Comparison of ENCODE assay signal across 14 cellular contexts in the genomic region with DNA sequence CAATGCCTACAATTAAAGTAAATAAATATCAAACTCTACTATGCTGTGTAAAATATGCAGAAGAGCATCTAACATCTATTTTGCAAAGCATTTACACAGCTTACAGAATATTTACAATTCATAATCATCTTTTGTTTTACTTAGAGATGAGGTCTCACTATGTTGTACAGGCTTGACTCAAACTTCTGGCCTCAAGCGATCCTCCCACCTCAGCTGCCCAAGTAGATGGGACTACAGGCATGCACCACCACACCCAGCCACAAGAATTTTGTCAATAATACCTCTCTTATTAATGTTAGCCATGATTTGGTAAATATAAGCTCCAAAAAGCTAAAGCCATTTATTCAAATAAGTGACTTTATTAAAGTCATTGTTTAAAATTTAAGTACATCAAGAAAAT. TPM values are rescaled to one million over a fixed set of nuclear protein-coding genes. Genes with fewer than 3 reads are reported as not detected.
DNase-seq lines count a peak whose midpoint lies in the region; ATAC-seq and TF ChIP-seq lines count a peak whose summit lies in the region.
"Had no signal": no experiment of that assay in that cellular context is flagged by ENCODE, and none has a peak within 500 bp of the region (broad histone marks: within the 10 kb centered on the region; RNA-seq: fewer than 3 reads in every experiment).

No MANE protein-coding gene starts in this region.

- peak overlapping the region; percentile 61 for H3K27ac Mint-ChIP-seq in HFFc6
- no peak overlapping the region for H3K27ac Mint-ChIP-seq in activated T-helper 1 cell treated with anti-CD3 and anti-CD28 coated beads, Interleukin-12 subunit alpha, Interleukin-12 subunit beta, Interleukin-2, Interleukin-4 antibody, amounts not matched to agents 30 ng/mL and 10 ng/mL and 1 ng/mL, durations not matched to agents 14 hours and 24 hours and 36 hours
- H3K27ac Mint-ChIP-seq: CD4-positive, CD25-positive, alpha-beta regulatory T cell had no signal

- no peaks in the 10 kb centered on the region for H4K20me1 ChIP-seq in smooth muscle cell (ENCODE audit: low read depth)
- H4K20me1 ChIP-seq: BLaER1 treated with 17β-estradiol and CSF1 and Interleukin-3, amounts not matched to agents 10 nM and 100 nM had no signal

- no peaks in the 10 kb centered on the region for H3F3A ChIP-seq in smooth muscle cell (ENCODE audit: low read depth)

- 89% methylated on average over 1 of the region's 1 CpG for WGBS in smooth muscle cell (ENCODE audit: low lambda C conversion rate)

- DNase-seq in HFFc6, result no peak
- no peak for DNase-seq in RWPE2 (ENCODE audit: low spot score)
- no peak for DNase-seq in smooth muscle cell (lab: John Stamatoyannopoulos, UW; ENCODE audit: unreplicated experiment)
- no peak for DNase-seq in cortex of kidney (lab: John Stamatoyannopoulos, UW)
- DNase-seq in UCSD-AML1 (lab: John Stamatoyannopoulos, UW; ENCODE audit: unreplicated experiment), result no peak
- DNase-seq in activated T-helper 1 cell treated with anti-CD3 and anti-CD28 coated beads, Interleukin-12 subunit alpha, Interleukin-12 subunit beta, Interleukin-2, Interleukin-4 antibody, amounts not matched to agents 30 ng/mL and 10 ng/mL and 1 ng/mL, durations not matched to agents 14 hours and 24 hours and 36 hours (ENCODE audit: low spot score), result no peak
- DNase-seq in head of caudate nucleus, result no peak
- DNase-seq: CD4-positive, CD25-positive, alpha-beta regulatory T cell; DMS53; GF-D8; KBM-7 had no signal

- H3K4me2 ChIP-seq in smooth muscle cell, result no peak overlapping the region
- H3K4me2 ChIP-seq: BLaER1 treated with 17β-estradiol and CSF1 and Interleukin-3, amounts not matched to agents 10 nM and 100 nM had no signal

- H3K4me1 Mint-ChIP-seq in HFFc6 (ENCODE audit: low read depth), result peaks cover 38% of the 10 kb centered on the region
- H3K4me1 Mint-ChIP-seq in activated T-helper 1 cell treated with anti-CD3 and anti-CD28 coated beads, Interleukin-12 subunit alpha, Interleukin-12 subunit beta, Interleukin-2, Interleukin-4 antibody, amounts not matched to agents 30 ng/mL and 10 ng/mL and 1 ng/mL, durations not matched to agents 14 hours and 24 hours and 36 hours (ENCODE audit: low read depth), result no peaks in the 10 kb centered on the region

- H3K27me3 ChIP-seq in RWPE2 (ENCODE audit: insufficient read depth, poor library complexity, severe bottlenecking) (no peaks in the 10 kb centered on the region), smooth muscle cell (ENCODE audit: low read depth) (no peaks in the 10 kb centered on the region)
- H3K27me3 ChIP-seq: BLaER1 treated with 17β-estradiol and CSF1 and Interleukin-3, amounts not matched to agents 10 nM and 100 nM had no signal

- peaks cover 7% of the 10 kb centered on the region for H3K4me1 ChIP-seq in RWPE2 (ENCODE audit: insufficient read depth, poor library complexity, severe bottlenecking)
- H3K4me1 ChIP-seq in smooth muscle cell (ENCODE audit: low read depth), result no peaks in the 10 kb centered on the region
- H3K4me1 ChIP-seq: BLaER1 treated with 17β-estradiol and CSF1 and Interleukin-3, amounts not matched to agents 10 nM and 100 nM had no signal

- no peaks in the 10 kb centered on the region for H3K79me2 ChIP-seq in smooth muscle cell (ENCODE audit: low read depth)

- ATAC-seq in RWPE2 (ENCODE audit: low read depth), result no peak
- peak; percentile 46; the same call in 2 of the 3 replicates for ATAC-seq in SK-N-SH treated with all-trans-retinoic acid at 6 μM for 48 hours

- no peak overlapping the region for H3K4me3 ChIP-seq in RWPE2 (ENCODE audit: severe bottlenecking)
- no peak overlapping the region for H3K4me3 ChIP-seq in smooth muscle cell
- H3K4me3 ChIP-seq: BLaER1 treated with 17β-estradiol and CSF1 and Interleukin-3, amounts not matched to agents 10 nM and 100 nM had no signal

- H3K9me3 Mint-ChIP-seq in HFFc6, result peaks cover 8% of the 10 kb centered on the region
- peaks cover 5% of the 10 kb centered on the region for H3K9me3 Mint-ChIP-seq in activated T-helper 1 cell treated with anti-CD3 and anti-CD28 coated beads, Interleukin-12 subunit alpha, Interleukin-12 subunit beta, Interleukin-2, Interleukin-4 antibody, amounts not matched to agents 30 ng/mL and 10 ng/mL and 1 ng/mL, durations not matched to agents 14 hours and 24 hours and 36 hours

- peak overlapping the region; percentile 30; the same call in 1 of the 2 replicates for H3K4me3 Mint-ChIP-seq in HFFc6
- no peak overlapping the region for H3K4me3 Mint-ChIP-seq in activated T-helper 1 cell treated with anti-CD3 and anti-CD28 coated beads, Interleukin-12 subunit alpha, Interleukin-12 subunit beta, Interleukin-2, Interleukin-4 antibody, amounts not matched to agents 30 ng/mL and 10 ng/mL and 1 ng/mL, durations not matched to agents 14 hours and 24 hours and 36 hours
- H3K4me3 Mint-ChIP-seq: CD4-positive, CD25-positive, alpha-beta regulatory T cell had no signal

- no peaks in the 10 kb centered on the region for H3K36me3 ChIP-seq in RWPE2 (ENCODE audit: low read depth)
- no peaks in the 10 kb centered on the region for H3K36me3 ChIP-seq in smooth muscle cell (ENCODE audit: low read depth)
- H3K36me3 ChIP-seq: BLaER1 treated with 17β-estradiol and CSF1 and Interleukin-3, amounts not matched to agents 10 nM and 100 nM had no signal

- H2AFZ ChIP-seq in smooth muscle cell (ENCODE audit: low read depth), result no peak overlapping the region

- H3K9ac ChIP-seq in smooth muscle cell (ENCODE audit: low read depth), result no peak overlapping the region
- H3K9ac ChIP-seq: BLaER1 treated with 17β-estradiol and CSF1 and Interleukin-3, amounts not matched to agents 10 nM and 100 nM had no signal

- no peaks in the 10 kb centered on the region; the same call in 1 of the 2 replicates for H3K27me3 Mint-ChIP-seq in HFFc6 (ENCODE audit: insufficient read depth)
- H3K27me3 Mint-ChIP-seq in activated T-helper 1 cell treated with anti-CD3 and anti-CD28 coated beads, Interleukin-12 subunit alpha, Interleukin-12 subunit beta, Interleukin-2, Interleukin-4 antibody, amounts not matched to agents 30 ng/mL and 10 ng/mL and 1 ng/mL, durations not matched to agents 14 hours and 24 hours and 36 hours (ENCODE audit: insufficient read depth), result no peaks in the 10 kb centered on the region

- TF ChIP-seq CTCF in HFFc6 (IDR thresholded peaks at IDR 0.05), result no peak
- TF ChIP-seq CTCF in RWPE2 (IDR thresholded peaks at IDR 0.05; ENCODE audit: poor library complexity, severe bottlenecking), result no peak
- TF ChIP-seq CTCF in smooth muscle cell (IDR thresholded peaks at IDR 0.05; ENCODE audit: borderline replicate concordance, insufficient read depth, poor library complexity, severe bottlenecking), result no peak

- peaks cover 21% of the 10 kb centered on the region for H3K36me3 Mint-ChIP-seq in HFFc6 (ENCODE audit: low read depth)
- no peaks in the 10 kb centered on the region for H3K36me3 Mint-ChIP-seq in activated T-helper 1 cell treated with anti-CD3 and anti-CD28 coated beads, Interleukin-12 subunit alpha, Interleukin-12 subunit beta, Interleukin-2, Interleukin-4 antibody, amounts not matched to agents 30 ng/mL and 10 ng/mL and 1 ng/mL, durations not matched to agents 14 hours and 24 hours and 36 hours (ENCODE audit: low read depth)
- H3K36me3 Mint-ChIP-seq: CD4-positive, CD25-positive, alpha-beta regulatory T cell had no signal

- intact Hi-C loops in activated T-helper 1 cell treated with anti-CD3 and anti-CD28 coated beads, Interleukin-12 subunit alpha, Interleukin-12 subunit beta, Interleukin-2, Interleukin-4 antibody, amounts not matched to agents 30 ng/mL and 10 ng/mL and 1 ng/mL, durations not matched to agents 14 hours and 24 hours and 36 hours (cut with micrococcal nuclease), result no loop called here
- intact Hi-C loops in head of caudate nucleus (cut with DNase I), result no loop called here

- H3K9me3 ChIP-seq in RWPE2 (ENCODE audit: severe bottlenecking), result no peaks in the 10 kb centered on the region
- H3K9me3 ChIP-seq in smooth muscle cell (replicated peaks; ENCODE audit: low read depth), result no peaks in the 10 kb centered on the region

- H3K27ac ChIP-seq in RWPE2 (ENCODE audit: poor library complexity, severe bottlenecking), result peak overlapping the region; percentile 17
- peak overlapping the region; percentile 17 for H3K27ac ChIP-seq in smooth muscle cell (ENCODE audit: low read depth)
- H3K27ac ChIP-seq: BLaER1 treated with 17β-estradiol and CSF1 and Interleukin-3, amounts not matched to agents 10 nM and 100 nM; HL-60 had no signal

TF ChIP-seq in SK-N-SH treated with all-trans-retinoic acid at 6 μM for 48 hours, 23 proteins besides CTCF, POLR2A, EP300 and RAD21 (continues in another document):
- no peak for TF ChIP-seq ZFP3 (CRISPR knock-in tag; IDR thresholded peaks at IDR 0.05)
- no peak for TF ChIP-seq SNAI2 (CRISPR knock-in tag; IDR thresholded peaks at IDR 0.05)
- TF ChIP-seq, protein P1, sequence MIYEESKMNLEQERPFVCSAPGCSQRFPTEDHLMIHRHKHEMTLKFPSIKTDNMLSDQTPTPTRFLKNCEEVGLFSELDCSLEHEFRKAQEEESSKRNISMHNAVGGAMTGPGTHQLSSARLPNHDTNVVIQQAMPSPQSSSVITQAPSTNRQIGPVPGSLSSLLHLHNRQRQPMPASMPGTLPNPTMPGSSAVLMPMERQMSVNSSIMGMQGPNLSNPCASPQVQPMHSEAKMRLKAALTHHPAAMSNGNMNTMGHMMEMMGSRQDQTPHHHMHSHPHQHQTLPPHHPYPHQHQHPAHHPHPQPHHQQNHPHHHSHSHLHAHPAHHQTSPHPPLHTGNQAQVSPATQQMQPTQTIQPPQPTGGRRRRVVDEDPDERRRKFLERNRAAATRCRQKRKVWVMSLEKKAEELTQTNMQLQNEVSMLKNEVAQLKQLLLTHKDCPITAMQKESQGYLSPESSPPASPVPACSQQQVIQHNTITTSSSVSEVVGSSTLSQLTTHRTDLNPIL (CRISPR knock-in tag; IDR thresholded peaks at IDR 0.05; ENCODE audit: low read depth), result no peak
- TF ChIP-seq ZC3H10 (CRISPR knock-in tag; IDR thresholded peaks at IDR 0.05), result no peak
- no peak for TF ChIP-seq TOX (CRISPR knock-in tag; IDR thresholded peaks at IDR 0.05; ENCODE audit: borderline replicate concordance)

RNA-seq across cellular contexts. Expression of a gene that starts 21.9 kb away (rescaled TPM):
- 100 to 1,000 TPM; 157 to 229 (median 186) TPM for total RNA-seq in HFFc6 (2021; fragmentation: NEBNext Ultra II Directional; extraction: Animal tissue kit (Norgen Biotek cat#: 25700))
- total RNA-seq in smooth muscle cell, result 68.0 and 77.9 TPM in 2 replicates
- polyA plus RNA-seq in smooth muscle cell, result 38.8 and 55.5 TPM in 2 replicates
- not detected in 2 replicates for total RNA-seq in activated T-helper 1 cell treated with anti-CD3 and anti-CD28 coated beads, Interleukin-12 subunit alpha, Interleukin-12 subunit beta, Interleukin-2, Interleukin-4 antibody, amounts not matched to agents 30 ng/mL and 10 ng/mL and 1 ng/mL, durations not matched to agents 14 hours and 24 hours and 36 hours
- total RNA-seq: CD4-positive, CD25-positive, alpha-beta regulatory T cell had no signal
- polyA plus RNA-seq: CD4-positive, CD25-positive, alpha-beta regulatory T cell had no signal

RNA-seq across cellular contexts. Expression of a gene that starts 47.2 kb away (rescaled TPM):
- 1,000 to 10,000 TPM in 5 of 6 experiments, 100 to 1,000 TPM in 1; 938 to 1,171 (median 1,076) TPM for total RNA-seq in HFFc6 (2021; fragmentation: NEBNext Ultra II Directional; extraction: Animal tissue kit (Norgen Biotek cat#: 25700))
- total RNA-seq in smooth muscle cell, result 63.4 and 84.7 TPM in 2 replicates
- polyA plus RNA-seq in smooth muscle cell, result 55.8 and 71.9 TPM in 2 replicates
- total RNA-seq in activated T-helper 1 cell treated with anti-CD3 and anti-CD28 coated beads, Interleukin-12 subunit alpha, Interleukin-12 subunit beta, Interleukin-2, Interleukin-4 antibody, amounts not matched to agents 30 ng/mL and 10 ng/mL and 1 ng/mL, durations not matched to agents 14 hours and 24 hours and 36 hours, result 0.76 and 1.8 TPM in 2 replicates
- total RNA-seq: CD4-positive, CD25-positive, alpha-beta regulatory T cell had no signal

Comparison
In these comparisons a context has a peak if more than half of its experiments do, and no peak if none do; other contexts are left out.
1. RNA of a gene that starts 21.9 kb away (total RNA-seq): 157 to 229 TPM in HFFc6 and 68.0 to 77.9 TPM in smooth muscle cell; not detected in activated T-helper 1 cell treated with anti-CD3 and anti-CD28 coated beads, Interleukin-12 subunit alpha, Interleukin-12 subunit beta, Interleukin-2, Interleukin-4 antibody, amounts not matched to agents 30 ng/mL and 10 ng/mL and 1 ng/mL, durations not matched to agents 14 hours and 24 hours and 36 hours; every median in the first group is over 10 times any median in the second.
2. RNA of a gene that starts 47.2 kb away (total RNA-seq): 938 to 1,171 TPM in HFFc6 and 63.4 to 84.7 TPM in smooth muscle cell; 0.76 to 1.8 TPM in activated T-helper 1 cell treated with anti-CD3 and anti-CD28 coated beads, Interleukin-12 subunit alpha, Interleukin-12 subunit beta, Interleukin-2, Interleukin-4 antibody, amounts not matched to agents 30 ng/mL and 10 ng/mL and 1 ng/mL, durations not matched to agents 14 hours and 24 hours and 36 hours; every median in the first group is over 10 times any median in the second.